Comparison of ENCODE assay signal across 20 cellular contexts in genomic region chr5:113092683-113093082, GRCh38.
DNase-seq lines count a peak whose midpoint lies in the region; ATAC-seq and TF ChIP-seq lines count a peak whose summit lies in the region.
"Had no signal": no experiment of that assay in that cellular context is flagged by ENCODE, and none has a peak within 500 bp of the region (broad histone marks: within the 10 kb centered on the region; RNA-seq: fewer than 3 reads in every experiment).

No MANE protein-coding gene starts in this region.

- H3K27ac Mint-ChIP-seq in WTC11 = peak overlapping the region; percentile 49; the same call in 1 of the 2 replicates
- H3K27ac Mint-ChIP-seq in stimulated activated naive CD8-positive, alpha-beta T cell treated with anti-CD3 and anti-CD28 coated beads, Interleukin-15, amount 100 ng/mL, for 72 hours = no peak overlapping the region
- H3K27ac Mint-ChIP-seq: activated CD4-positive, alpha-beta T cell treated with anti-CD3 and anti-CD28 coated beads, Interleukin-2, amount 10 ng/mL, durations not matched to agents 24 days and 14 days; activated naive CD8-positive, alpha-beta T cell treated with anti-CD3 and anti-CD28 coated beads, Interleukin-2, amount 50 U/mL, for 24 hours; T-cell had no signal

- H3K4me3 Mint-ChIP-seq in WTC11 = no peak overlapping the region
- no peak overlapping the region for H3K4me3 Mint-ChIP-seq in stimulated activated naive CD8-positive, alpha-beta T cell treated with anti-CD3 and anti-CD28 coated beads, Interleukin-15, amount 100 ng/mL, for 72 hours
- H3K4me3 Mint-ChIP-seq: activated CD4-positive, alpha-beta T cell treated with anti-CD3 and anti-CD28 coated beads, Interleukin-2, amount 10 ng/mL, durations not matched to agents 24 days and 14 days; activated naive CD8-positive, alpha-beta T cell treated with anti-CD3 and anti-CD28 coated beads, Interleukin-2, amount 50 U/mL, for 24 hours; CD8-positive, alpha-beta memory T cell; T-cell had no signal

- ATAC-seq in WTC11 (no peak), GM19463 (IDR thresholded peaks at IDR 0.05; ENCODE audit: unreplicated experiment) (no peak)
- no peak for ATAC-seq in stimulated activated naive CD8-positive, alpha-beta T cell treated with anti-CD3 and anti-CD28 coated beads, Interleukin-15, amount 100 ng/mL, for 72 hours
- ATAC-seq: activated naive CD8-positive, alpha-beta T cell treated with anti-CD3 and anti-CD28 coated beads, Interleukin-2, amount 50 U/mL, for 24 hours; psoas muscle; Right ventricle myocardium inferior; T-cell had no signal

- no peaks in the 10 kb centered on the region for H3K27me3 Mint-ChIP-seq in WTC11 (ENCODE audit: low read depth)
- H3K27me3 Mint-ChIP-seq in stimulated activated naive CD8-positive, alpha-beta T cell treated with anti-CD3 and anti-CD28 coated beads, Interleukin-15, amount 100 ng/mL, for 72 hours = no peaks in the 10 kb centered on the region
- H3K27me3 Mint-ChIP-seq: T-cell had no signal

- TF ChIP-seq CTCF in WTC11 (IDR thresholded peaks at IDR 0.05) = no peak

- no peaks in the 10 kb centered on the region for H3K9me3 Mint-ChIP-seq in WTC11
- no peaks in the 10 kb centered on the region for H3K9me3 Mint-ChIP-seq in stimulated activated naive CD8-positive, alpha-beta T cell treated with anti-CD3 and anti-CD28 coated beads, Interleukin-15, amount 100 ng/mL, for 72 hours
- H3K9me3 Mint-ChIP-seq: activated CD4-positive, alpha-beta T cell treated with anti-CD3 and anti-CD28 coated beads, Interleukin-2, amount 10 ng/mL, durations not matched to agents 24 days and 14 days; activated naive CD8-positive, alpha-beta T cell treated with anti-CD3 and anti-CD28 coated beads, Interleukin-2, amount 50 U/mL, for 24 hours; CD8-positive, alpha-beta memory T cell; T-cell had no signal

- CTCF ChIA-PET in WTC11 (lab: Charles Lee) = no interaction called here

- H3K36me3 Mint-ChIP-seq in WTC11 = no peaks in the 10 kb centered on the region

- POLR2A ChIA-PET in WTC11 (lab: Charles Lee) = no interaction called here

- DNase-seq in M059J (ENCODE audit: low read depth) (peak; percentile 85), WTC11 (ENCODE audit: low spot score) (no peak), foreskin melanocyte (peak; percentile 94), renal cortical epithelial cell (ENCODE audit: low read depth) (peak; percentile 81), mucosa of gallbladder (ENCODE audit: low spot score) (no peak)
- no peak for DNase-seq in stimulated activated naive CD8-positive, alpha-beta T cell treated with anti-CD3 and anti-CD28 coated beads, Interleukin-15, amount 100 ng/mL, for 72 hours
- DNase-seq: activated CD4-positive, alpha-beta T cell treated with anti-CD3 and anti-CD28 coated beads, Interleukin-2, amount 10 ng/mL, durations not matched to agents 24 days and 14 days; activated CD8-positive, alpha-beta memory T cell treated with anti-CD3 and anti-CD28 coated beads, Interleukin-2, amount 50 U/mL, for 4 hours; activated naive CD8-positive, alpha-beta T cell treated with anti-CD3 and anti-CD28 coated beads, Interleukin-2, amount 50 U/mL, for 24 hours; CD8-positive, alpha-beta memory T cell; DND-41; erythroblast; midbrain; NCI-H1092 treated with DMSO at 0.1 percent for 48 hours; NCI-H524 treated with DMSO at 0.1 percent for 48 hours; psoas muscle; stimulated activated CD4-positive, alpha-beta T cell treated with anti-CD3 and anti-CD28 coated beads, Interleukin-4, amount 100 ng/mL, for 1 hour; T-cell had no signal

- H3K4me1 Mint-ChIP-seq in WTC11 = peaks cover 7% of the 10 kb centered on the region; the same call in 1 of the 2 replicates
- H3K4me1 Mint-ChIP-seq in stimulated activated naive CD8-positive, alpha-beta T cell treated with anti-CD3 and anti-CD28 coated beads, Interleukin-15, amount 100 ng/mL, for 72 hours = peaks cover 19% of the 10 kb centered on the region

TF ChIP-seq in WTC11, 78 proteins besides CTCF, POLR2A, EP300 and RAD21:
- TF ChIP-seq AR (CRISPR knock-in tag; IDR thresholded peaks at IDR 0.05) (no peak), ZSCAN18 (CRISPR knock-in tag; IDR thresholded peaks at IDR 0.05) (no peak), ATF6 (CRISPR knock-in tag; IDR thresholded peaks at IDR 0.05) (no peak), ZNF263 (CRISPR knock-in tag; IDR thresholded peaks at IDR 0.05; ENCODE audit: low read depth) (no peak), ZNF396 (CRISPR knock-in tag; IDR thresholded peaks at IDR 0.05; ENCODE audit: borderline replicate concordance) (no peak)

Comparison
In these comparisons a context has a peak if more than half of its experiments do, and no peak if none do; other contexts are left out.
1. DNase-seq: peak in M059J (single experiment), foreskin melanocyte (single experiment) and renal cortical epithelial cell (single experiment); none in WTC11 (single experiment), mucosa of gallbladder (single experiment) and stimulated activated naive CD8-positive, alpha-beta T cell treated with anti-CD3 and anti-CD28 coated beads, Interleukin-15, amount 100 ng/mL, for 72 hours (0 of 2).